In genomic region chr2:234724850-234725249, GRCh38 we compare ENCODE assay signal across 31 cellular contexts.
"Had no signal": no experiment of that assay in that cellular context is flagged by ENCODE, and none has a peak within 500 bp of the region (broad histone marks: within the 10 kb centered on the region; RNA-seq: fewer than 3 reads in every experiment).

No MANE protein-coding gene starts in this region.

- H3K4me1 ChIP-seq: adrenal gland, breast epithelium had no signal

- H3K36me3 ChIP-seq: adrenal gland, breast epithelium had no signal

- DNase-seq: activated CD4-positive, alpha-beta memory T cell treated with anti-CD3 and anti-CD28 coated beads for 36 hours; activated CD4-positive, alpha-beta T cell treated with anti-CD3 and anti-CD28 coated beads for 4 hours; activated CD4-positive, alpha-beta T cell treated with anti-CD3 and anti-CD28 coated beads, Interleukin-2, amount 50 U/mL, for 1 hour; activated CD8-positive, alpha-beta memory T cell treated with anti-CD3 and anti-CD28 coated beads, Interleukin-2, amount 50 U/mL, for 4 hours; activated gamma-delta T cell treated with Interleukin-2 at 50 U/mL for 16 hours; activated naive CD4-positive, alpha-beta T cell treated with anti-CD3 and anti-CD28 coated beads for 36 hours; activated T-cell treated with anti-CD3 and anti-CD28 coated beads for 4 hours; activated T-cell treated with anti-CD3 and anti-CD28 coated beads, Interleukin-2, amount 50 U/mL, for 4 hours; adrenal gland; body of pancreas; Karpas-422; MM.1S; MV-4-11; NCI-H1092; NCI-H1436 treated with DMSO at 0.1 percent for 48 hours; NCI-H1694 treated with DMSO at 0.1 percent for 48 hours; NCI-H2029 treated with DMSO at 0.1 percent for 48 hours; NCI-H2107; NCI-H2171; NCI-H510A; NCI-H526; NCI-H748 treated with DMSO at 0.1 percent for 48 hours; NK-92 treated with Interleukin-12 subunit alpha and Interleukin-12 subunit beta, amount 100 ng/mL, for 24 hours; Right ventricle myocardium superior; SW 1271; T1000 had no signal

- H3K27ac Mint-ChIP-seq: activated CD4-positive, alpha-beta memory T cell treated with anti-CD3 and anti-CD28 coated beads for 36 hours; activated naive CD4-positive, alpha-beta T cell treated with anti-CD3 and anti-CD28 coated beads for 36 hours; activated naive CD4-positive, alpha-beta T cell treated with anti-CD3 and anti-CD28 coated beads, Interleukin-2, amount 50 U/mL, for 72 hours; activated T-helper 1 cell treated with anti-CD3 and anti-CD28 coated beads, Interleukin-12 subunit alpha, Interleukin-12 subunit beta, Interleukin-2, Interleukin-4 antibody, amounts not matched to agents 30 ng/mL and 10 ng/mL and 1 ng/mL, durations not matched to agents 14 hours and 24 hours and 36 hours; WTC11 had no signal

- H3K9me3 Mint-ChIP-seq: activated CD4-positive, alpha-beta memory T cell treated with anti-CD3 and anti-CD28 coated beads for 36 hours; activated naive CD4-positive, alpha-beta T cell treated with anti-CD3 and anti-CD28 coated beads for 36 hours; activated naive CD4-positive, alpha-beta T cell treated with anti-CD3 and anti-CD28 coated beads, Interleukin-2, amount 50 U/mL, for 72 hours; activated T-cell treated with anti-CD3 and anti-CD28 coated beads, Interleukin-2, amount 50 U/mL, for 4 hours; activated T-helper 1 cell treated with anti-CD3 and anti-CD28 coated beads, Interleukin-12 subunit alpha, Interleukin-12 subunit beta, Interleukin-2, Interleukin-4 antibody, amounts not matched to agents 30 ng/mL and 10 ng/mL and 1 ng/mL, durations not matched to agents 14 hours and 24 hours and 36 hours; WTC11 had no signal

- H3K9me3 ChIP-seq: adrenal gland, body of pancreas, breast epithelium had no signal

- H3K4me3 ChIP-seq: adrenal gland, body of pancreas, breast epithelium had no signal

- H3K27me3 ChIP-seq: adrenal gland, body of pancreas, breast epithelium had no signal

- H3K27ac ChIP-seq: adrenal gland, body of pancreas, breast epithelium had no signal

- H3K36me3 Mint-ChIP-seq: activated CD4-positive, alpha-beta memory T cell treated with anti-CD3 and anti-CD28 coated beads for 36 hours; activated naive CD4-positive, alpha-beta T cell treated with anti-CD3 and anti-CD28 coated beads, Interleukin-2, amount 50 U/mL, for 72 hours; WTC11 had no signal

- ATAC-seq: activated CD4-positive, CD25-positive, alpha-beta regulatory T cell treated with anti-CD3 and anti-CD28 coated beads, Interleukin-2, amount 50 U/mL, for 24 hours; activated naive CD4-positive, alpha-beta T cell treated with anti-CD3 and anti-CD28 coated beads, Interleukin-2, amount 50 U/mL, for 72 hours; activated T-cell treated with anti-CD3 and anti-CD28 coated beads, Interleukin-2, amount 50 U/mL, for 4 hours; body of pancreas; WTC11 had no signal

- H3K4me3 Mint-ChIP-seq: activated CD4-positive, alpha-beta memory T cell treated with anti-CD3 and anti-CD28 coated beads for 36 hours; activated naive CD4-positive, alpha-beta T cell treated with anti-CD3 and anti-CD28 coated beads for 36 hours; activated T-cell treated with anti-CD3 and anti-CD28 coated beads, Interleukin-2, amount 50 U/mL, for 4 hours; activated T-helper 1 cell treated with anti-CD3 and anti-CD28 coated beads, Interleukin-12 subunit alpha, Interleukin-12 subunit beta, Interleukin-2, Interleukin-4 antibody, amounts not matched to agents 30 ng/mL and 10 ng/mL and 1 ng/mL, durations not matched to agents 14 hours and 24 hours and 36 hours; WTC11 had no signal
